In the genomic region with DNA sequence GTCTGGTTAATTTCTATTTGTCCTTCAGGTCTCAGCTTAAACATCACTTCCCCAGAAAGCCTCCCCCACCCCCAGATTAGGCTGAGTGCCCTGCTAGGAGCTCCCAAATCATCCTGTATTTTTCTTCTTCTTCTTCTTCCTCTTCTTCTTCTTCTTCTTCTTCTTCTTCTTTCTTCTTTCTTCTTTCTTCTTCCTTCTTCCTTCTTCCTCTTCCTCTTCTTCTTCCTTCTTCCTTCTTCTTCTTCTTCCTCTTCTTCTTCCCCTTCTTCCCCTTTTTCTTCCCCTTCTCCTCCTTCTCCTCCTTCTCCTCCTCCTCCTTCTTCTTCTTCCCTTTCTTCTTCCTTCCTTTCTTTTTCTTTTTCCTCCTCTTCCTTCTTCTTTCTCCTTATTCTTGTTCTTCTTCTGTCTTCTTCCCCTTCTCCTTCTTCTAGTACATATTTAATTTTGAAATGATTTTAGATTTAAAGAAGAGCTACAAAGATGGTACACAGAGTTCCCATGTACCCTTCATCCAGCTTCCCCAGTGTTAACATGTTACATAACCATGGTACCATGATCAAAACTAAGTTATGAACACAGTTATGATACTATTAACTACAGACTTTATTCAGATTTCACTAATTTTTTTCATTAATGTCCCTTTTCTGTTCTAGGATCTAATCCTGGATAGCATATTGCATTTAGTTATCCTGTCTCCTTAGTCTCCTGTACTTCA, we compare ENCODE assay signal across 28 cellular contexts.
"Had no signal": no experiment of that assay in that cellular context is flagged by ENCODE, and none has a peak within 500 bp of the region (broad histone marks: within the 10 kb centered on the region; RNA-seq: fewer than 3 reads in every experiment).

No MANE protein-coding gene starts in this region.

- H3K4me1 Mint-ChIP-seq: activated CD4-positive, alpha-beta memory T cell treated with anti-CD3 and anti-CD28 coated beads, Interleukin-2, amount 10 ng/mL, durations not matched to agents 7 days and 5 days; activated CD4-positive, alpha-beta T cell treated with anti-CD3 and anti-CD28 coated beads, Interleukin-2, amount 10 ng/mL, durations not matched to agents 7 days and 5 days; activated T-helper 17 cell treated with anti-CD3 and anti-CD28 coated beads, Interleukin-2, amount 50 U/mL, for 72 hours; endodermal cell had no signal

- H3K9me3 ChIP-seq: body of pancreas, colonic mucosa had no signal

- H3K36me3 Mint-ChIP-seq: activated naive CD8-positive, alpha-beta T cell had no signal

- H3K9me3 Mint-ChIP-seq: activated CD4-positive, alpha-beta memory T cell treated with anti-CD3 and anti-CD28 coated beads, Interleukin-2, amount 10 ng/mL, durations not matched to agents 7 days and 5 days; activated CD4-positive, alpha-beta T cell treated with anti-CD3 and anti-CD28 coated beads, Interleukin-2, amount 10 ng/mL, durations not matched to agents 7 days and 5 days; activated T-cell treated with anti-CD3 and anti-CD28 coated beads, Interleukin-2, amount 50 U/mL, for 4 hours; activated T-helper 17 cell treated with anti-CD3 and anti-CD28 coated beads, Interleukin-2, amount 50 U/mL, for 72 hours; endodermal cell had no signal

- H3K27ac Mint-ChIP-seq: activated CD4-positive, alpha-beta memory T cell treated with anti-CD3 and anti-CD28 coated beads, Interleukin-2, amount 10 ng/mL, durations not matched to agents 7 days and 5 days; activated CD4-positive, alpha-beta T cell treated with anti-CD3 and anti-CD28 coated beads, Interleukin-2, amount 10 ng/mL, durations not matched to agents 7 days and 5 days; activated naive CD8-positive, alpha-beta T cell; activated T-helper 17 cell treated with anti-CD3 and anti-CD28 coated beads, Interleukin-2, amount 50 U/mL, for 72 hours; endodermal cell had no signal

- H3K4me1 ChIP-seq: body of pancreas, colonic mucosa had no signal

- ATAC-seq: activated T-cell treated with anti-CD3 and anti-CD28 coated beads, Interleukin-2, amount 50 U/mL, for 4 hours; activated T-helper 17 cell treated with anti-CD3 and anti-CD28 coated beads, Interleukin-2, amount 50 U/mL, for 72 hours; body of pancreas; esophagus mucosa; heart right ventricle had no signal

- H3K4me3 Mint-ChIP-seq: activated CD4-positive, alpha-beta memory T cell treated with anti-CD3 and anti-CD28 coated beads, Interleukin-2, amount 10 ng/mL, durations not matched to agents 7 days and 5 days; activated CD4-positive, alpha-beta T cell treated with anti-CD3 and anti-CD28 coated beads, Interleukin-2, amount 10 ng/mL, durations not matched to agents 7 days and 5 days; activated naive CD8-positive, alpha-beta T cell; activated T-cell treated with anti-CD3 and anti-CD28 coated beads, Interleukin-2, amount 50 U/mL, for 4 hours; activated T-helper 17 cell treated with anti-CD3 and anti-CD28 coated beads, Interleukin-2, amount 50 U/mL, for 72 hours; endodermal cell had no signal

- H3K27me3 ChIP-seq: body of pancreas, colonic mucosa, dorsolateral prefrontal cortex, heart right ventricle had no signal

- H3K4me3 ChIP-seq: body of pancreas, colonic mucosa, dorsolateral prefrontal cortex, heart right ventricle had no signal

- H3K27ac ChIP-seq: body of pancreas, colonic mucosa, dorsolateral prefrontal cortex, heart right ventricle had no signal

- DNase-seq: activated CD4-positive, alpha-beta memory T cell treated with anti-CD3 and anti-CD28 coated beads, Interleukin-2, amount 10 ng/mL, durations not matched to agents 7 days and 5 days; activated CD4-positive, alpha-beta T cell treated with anti-CD3 and anti-CD28 coated beads for 1 hour; activated CD4-positive, alpha-beta T cell treated with anti-CD3 and anti-CD28 coated beads for 4 hours; activated CD4-positive, alpha-beta T cell treated with anti-CD3 and anti-CD28 coated beads, Interleukin-2, amount 10 ng/mL, durations not matched to agents 7 days and 5 days; activated CD4-positive, alpha-beta T cell treated with anti-CD3 and anti-CD28 coated beads, Interleukin-2, amount 50 U/mL, for 4 hours; activated CD8-positive, alpha-beta memory T cell treated with anti-CD3 and anti-CD28 coated beads, Interleukin-2, amount 50 U/mL, for 48 hours; activated effector memory CD4-positive, alpha-beta T cell treated with Interleukin-2 at 50 U/mL for 16 hours; activated gamma-delta T cell treated with Interleukin-2 at 50 U/mL for 16 hours; activated naive CD4-positive, alpha-beta T cell treated with anti-CD3 and anti-CD28 coated beads, Interleukin-2, amount 50 U/mL, for 16 hours; activated naive CD4-positive, alpha-beta T cell treated with Interleukin-2 at 50 U/mL for 16 hours; activated T-cell treated with anti-CD3 and anti-CD28 coated beads for 4 hours; activated T-cell treated with anti-CD3 and anti-CD28 coated beads, Interleukin-2, amount 50 U/mL, for 4 hours; amniotic stem cell; anterior cingulate cortex; body of pancreas; caudate nucleus; cerebellar nuclear complex; colonic mucosa; dorsolateral prefrontal cortex; effector memory CD4-positive, alpha-beta T cell; endodermal cell; foreskin fibroblast; glutamatergic neuron; heart right ventricle; T-helper 2 cell had no signal
